Comparison of ENCODE assay signal across 21 cellular contexts in genomic region chr14:101193126-101193844, GRCh38.
A peak's percentile ranks its signal among the peaks of the same experiment; 100 is the strongest.
DNase-seq lines count a peak whose midpoint lies in the region; ATAC-seq and TF ChIP-seq lines count a peak whose summit lies in the region.
"Had no signal": no experiment of that assay in that cellular context is flagged by ENCODE, and none has a peak within 500 bp of the region (broad histone marks: within the 10 kb centered on the region; RNA-seq: fewer than 3 reads in every experiment).

No MANE protein-coding gene starts in this region.

- peak; percentile 44 for DNase-seq in DMS79 treated with DMSO at 0.1 percent for 48 hours (lab: John Stamatoyannopoulos, UW)
- no peak for DNase-seq in DMS79 (lab: John Stamatoyannopoulos, UW)
- DNase-seq in NCI-H345 treated with DMSO at 0.1 percent for 48 hours (lab: John Stamatoyannopoulos, UW; ENCODE audit: unreplicated experiment): peak; percentile 84
- peak; percentile 20 to 61 for DNase-seq in left lung
- peak; percentile 65 for DNase-seq in spleen
- no peak for DNase-seq in colonic mucosa
- DNase-seq in effector memory CD4-positive, alpha-beta T cell: no peak
- DNase-seq: activated naive CD4-positive, alpha-beta T cell; AML-193; amygdala; caudate nucleus; effector CD8-positive, alpha-beta T cell; left colon; midbrain; NCI-H2227 treated with DMSO at 0.1 percent for 48 hours; stimulated activated naive B cell treated with anti-CD40 and anti-IgM and Interleukin-4, amounts not matched to agents 10 μg/mL and 1 μg/mL and 100 μg/mL, for 72 hours; thyroid gland had no signal

- TF ChIP-seq POLR2A in spleen (IDR thresholded peaks at IDR 0.05): no peak

- WGBS in spleen, 5 donors: 87 to 91% (median 90%) methylated on average over 9 to 15 of the region's 15 CpGs

- H3K4me1 ChIP-seq in left lung (no peaks in the 10 kb centered on the region), spleen (no peaks in the 10 kb centered on the region), colonic mucosa (no peaks in the 10 kb centered on the region)
- no peaks in the 10 kb centered on the region for H3K4me1 ChIP-seq in effector memory CD4-positive, alpha-beta T cell (ENCODE audit: control insufficient read depth, insufficient read depth, low read length, poor library complexity, severe bottlenecking)
- H3K4me1 ChIP-seq: thyroid gland had no signal

- H3K27ac ChIP-seq in left lung (no peak overlapping the region), spleen (no peak overlapping the region), colonic mucosa (no peak overlapping the region)
- no peak overlapping the region for H3K27ac ChIP-seq in effector memory CD4-positive, alpha-beta T cell (ENCODE audit: insufficient read depth, low read length, poor library complexity, severe bottlenecking)
- H3K27ac ChIP-seq: 22Rv1, neutrophil, thyroid gland had no signal

- no peak overlapping the region for H3K9ac ChIP-seq in colonic mucosa (ENCODE audit: low read depth in 2 of 2, low read length in 2 of 2)

- H3K36me3 ChIP-seq in left lung (no peaks in the 10 kb centered on the region), spleen (no peaks in the 10 kb centered on the region), colonic mucosa (no peaks in the 10 kb centered on the region)
- H3K36me3 ChIP-seq in effector memory CD4-positive, alpha-beta T cell (ENCODE audit: control insufficient read depth, insufficient read depth, low read length): no peaks in the 10 kb centered on the region
- H3K36me3 ChIP-seq: neutrophil, thyroid gland had no signal

- H3K4me3 ChIP-seq in left lung: no peak overlapping the region
- H3K4me3 ChIP-seq in spleen: no peak overlapping the region
- H3K4me3 ChIP-seq in colonic mucosa: no peak overlapping the region
- no peak overlapping the region for H3K4me3 ChIP-seq in effector memory CD4-positive, alpha-beta T cell (ENCODE audit: insufficient read depth, low read depth, low read length, poor library complexity, severe bottlenecking)
- H3K4me3 ChIP-seq: thyroid gland had no signal

- H3K9me3 ChIP-seq in left lung (no peaks in the 10 kb centered on the region), spleen (no peaks in the 10 kb centered on the region), colonic mucosa (no peaks in the 10 kb centered on the region)
- no peaks in the 10 kb centered on the region for H3K9me3 ChIP-seq in effector memory CD4-positive, alpha-beta T cell (ENCODE audit: control insufficient read depth, low read length)
- H3K9me3 ChIP-seq: neutrophil, thyroid gland had no signal

- H3K27me3 ChIP-seq in left lung (peaks cover 0 to 14% of the 10 kb centered on the region in 2 donors), spleen (replicated peaks in 1 of 7) (peaks cover 0 to 10% (median 0%) of the 10 kb centered on the region in 7 donors), colonic mucosa (no peaks in the 10 kb centered on the region)
- H3K27me3 ChIP-seq in effector memory CD4-positive, alpha-beta T cell (replicated peaks; ENCODE audit: control insufficient read depth, insufficient read depth, low read length, poor library complexity, severe bottlenecking): no peaks in the 10 kb centered on the region
- H3K27me3 ChIP-seq: neutrophil, thyroid gland had no signal

- intact Hi-C loops in left lung (cut with DNase I) (loop anchor here in 1 of 2 donors (10.0 kb wide), 1 partner anchor 362 kb away; no protein-coding TSS in a partner anchor), spleen (cut with DNase I; ENCODE audit: low total_unique reads) (no loop called here), colonic mucosa (cut with DNase I) (no loop called here)

- ATAC-seq in left lung: no peak
- no peak for ATAC-seq in HG02870 (IDR thresholded peaks at IDR 0.05; ENCODE audit: unreplicated experiment)
- ATAC-seq: left colon; right cardiac atrium; stimulated activated naive B cell treated with anti-CD40 and anti-IgM and Interleukin-4, amounts not matched to agents 10 μg/mL and 1 μg/mL and 100 μg/mL, for 72 hours had no signal

- no peak for TF ChIP-seq CTCF in left lung (IDR thresholded peaks at IDR 0.05)
- TF ChIP-seq CTCF in spleen (IDR thresholded peaks at IDR 0.05 in 8 of 11, conservative IDR thresholded peaks at IDR 0.05 in 3 of 11): no peak
- no peak for TF ChIP-seq CTCF in colonic mucosa (IDR thresholded peaks at IDR 0.05)

Comparison
In these comparisons a context has a peak if more than half of its experiments do, and no peak if none do; other contexts are left out.
1. DNase-seq: peak in DMS79 treated with DMSO at 0.1 percent for 48 hours (single experiment), NCI-H345 treated with DMSO at 0.1 percent for 48 hours (single experiment), left lung (2 of 2) and spleen (single experiment); none in DMS79 (single experiment), colonic mucosa (single experiment) and effector memory CD4-positive, alpha-beta T cell (0 of 3).